ENCODE assay signal across 23 cellular contexts in genomic region chr15:48066456-48066855, GRCh38. TPM values are rescaled to one million over a fixed set of nuclear protein-coding genes. Genes with fewer than 3 reads are reported as not detected.
A peak's percentile ranks its signal among the peaks of the same experiment; 100 is the strongest.
DNase-seq lines count a peak whose midpoint lies in the region; ATAC-seq, FAIRE-seq and TF ChIP-seq lines count a peak whose summit lies in the region.
"Had no signal": no experiment of that assay in that cellular context is flagged by ENCODE, and none has a peak within 500 bp of the region (broad histone marks: within the 10 kb centered on the region; RNA-seq: fewer than 3 reads in every experiment).

No MANE protein-coding gene starts in this region.

- no peaks in the 10 kb centered on the region for H3K27me3 ChIP-seq in BE2C
- no peaks in the 10 kb centered on the region for H3K27me3 ChIP-seq in bronchial epithelial cell (ENCODE audit: control insufficient read depth, insufficient read depth, low read length)
- H3K27me3 ChIP-seq in SJCRH30 = no peaks in the 10 kb centered on the region

- TF ChIP-seq CTCF in BE2C (IDR thresholded peaks at IDR 0.05; ENCODE audit: low read depth, low read length) (no peak), bronchial epithelial cell (IDR thresholded peaks at IDR 0.05; ENCODE audit: insufficient read depth, low read length, severe bottlenecking) (no peak)

- H3K9me3 ChIP-seq in BE2C (no peaks in the 10 kb centered on the region), SJCRH30 (replicated peaks) (no peaks in the 10 kb centered on the region)

- ATAC-seq in GM21447 (IDR thresholded peaks at IDR 0.05; ENCODE audit: unreplicated experiment) = no peak
- ATAC-seq: CD8-positive, alpha-beta T cell; HCT116 had no signal

- peak; percentile 28 for DNase-seq in BE2C
- peak; percentile 32 for DNase-seq in M059J (ENCODE audit: low read depth)
- no peak for DNase-seq in bronchial epithelial cell (ENCODE audit: low read depth)
- DNase-seq in iPS-NIHi7 (ENCODE audit: extremely low spot score) = peak; percentile 26
- no peak for DNase-seq in stimulated activated CD4-positive, alpha-beta T cell treated with anti-CD3 and anti-CD28 coated beads, Interleukin-4, amount 100 ng/mL, for 24 hours
- DNase-seq in SJCRH30 = no peak
- DNase-seq in activated CD4-positive, alpha-beta T cell treated with anti-CD3 and anti-CD28 coated beads, Interleukin-2, amount 50 U/mL, for 4 hours = no peak
- DNase-seq: AML-193; CD8-positive, alpha-beta T cell; COR-L47; DMS153; DMS79 treated with DMSO at 0.1 percent for 48 hours; EL; IMR-90 had no signal

- peak; percentile 40 for FAIRE-seq in bronchial epithelial cell (lab: Jason Lieb, UNC)
- FAIRE-seq: D721Med, G401.6, GM12892 had no signal

- no peak overlapping the region for H3K27ac ChIP-seq in SJCRH30
- H3K27ac ChIP-seq: 22Rv1 had no signal

- H3K36me3 ChIP-seq in BE2C (no peaks in the 10 kb centered on the region), bronchial epithelial cell (ENCODE audit: control insufficient read depth, insufficient read depth, low read length) (no peaks in the 10 kb centered on the region), SJCRH30 (no peaks in the 10 kb centered on the region)

- H3K4me1 ChIP-seq in BE2C (peaks cover 12% of the 10 kb centered on the region), SJCRH30 (no peaks in the 10 kb centered on the region)

- H3K4me3 ChIP-seq in BE2C (ENCODE audit: low read depth, low read length) = no peak overlapping the region
- no peak overlapping the region for H3K4me3 ChIP-seq in bronchial epithelial cell (ENCODE audit: low read depth, low read length)
- no peak overlapping the region for H3K4me3 ChIP-seq in SJCRH30

RNA-seq across cellular contexts. Expression of gene SLC24A5, which starts 54.3 kb away (rescaled TPM):
- 1.9 TPM for polyA plus RNA-seq in BE2C (2012; ENCODE audit: insufficient read depth, insufficient read length, low read depth)
- not detected in 2 replicates for total RNA-seq in M059J (2014; rRNA removed; shearing (Covaris generic))
- not detected in 2 replicates for total RNA-seq in bronchial epithelial cell
- not detected in 2 replicates for total RNA-seq in SJCRH30 (2014; rRNA removed; shearing (Covaris generic))
- total RNA-seq: CD8-positive, alpha-beta T cell; H4; HT-29; IMR-90 had no signal
- polyA plus RNA-seq: CD14-positive monocyte, IMR-90 had no signal

Comparison
In these comparisons a context has a peak if more than half of its experiments do, and no peak if none do; other contexts are left out.
1. DNase-seq: peak in BE2C (single experiment), M059J (single experiment) and iPS-NIHi7 (single experiment); none in bronchial epithelial cell (single experiment), stimulated activated CD4-positive, alpha-beta T cell treated with anti-CD3 and anti-CD28 coated beads, Interleukin-4, amount 100 ng/mL, for 24 hours (single experiment), SJCRH30 (0 of 2) and activated CD4-positive, alpha-beta T cell treated with anti-CD3 and anti-CD28 coated beads, Interleukin-2, amount 50 U/mL, for 4 hours (0 of 2).